20 cellular contexts compared by ENCODE assay signal in the genomic region with DNA sequence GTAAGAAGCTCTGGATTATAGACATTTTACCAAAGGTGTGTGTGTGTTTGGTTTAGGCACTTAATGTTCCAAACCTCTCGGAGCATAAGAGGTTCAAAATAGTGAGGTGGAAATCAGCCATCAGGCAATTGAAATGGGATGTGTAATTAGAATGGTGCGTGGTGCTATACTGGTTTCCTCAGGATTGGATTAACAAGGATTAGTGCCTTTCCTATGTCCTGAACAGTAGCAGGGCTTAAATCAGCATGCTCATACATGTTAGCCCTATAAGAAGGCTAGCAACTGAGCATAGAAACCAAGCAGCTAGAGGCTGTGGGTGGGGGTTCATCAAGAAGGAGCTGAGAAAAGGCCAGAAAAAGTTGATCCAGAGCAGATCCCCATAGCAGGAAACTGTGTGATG.
"Had no signal": no experiment of that assay in that cellular context is flagged by ENCODE, and none has a peak within 500 bp of the region (broad histone marks: within the 10 kb centered on the region; RNA-seq: fewer than 3 reads in every experiment).

No MANE protein-coding gene starts in this region.

- H3K9me3 Mint-ChIP-seq: activated T-helper 2 cell treated with anti-CD3 and anti-CD28 coated beads, Interferon-gamma antibody, Interleukin-2, Interleukin-4, amounts not matched to agents 10 μg/mL and 5 μg/mL and 100 μg/mL, durations not matched to agents 14 hours and 24 hours and 36 hours had no signal

- H3K27me3 Mint-ChIP-seq: activated T-cell treated with anti-CD3 and anti-CD28 coated beads, Interleukin-2, amount 50 U/mL, for 24 hours; naive thymus-derived CD4-positive, alpha-beta T cell; T-cell had no signal

- H3K4me3 ChIP-seq: breast epithelium, colonic mucosa, heart left ventricle, thoracic aorta had no signal

- H3K27me3 ChIP-seq: breast epithelium, colonic mucosa, heart left ventricle had no signal

- FAIRE-seq: astrocyte, TTC549 had no signal

- H3K36me3 Mint-ChIP-seq: activated naive CD8-positive, alpha-beta T cell; naive thymus-derived CD4-positive, alpha-beta T cell; T-cell had no signal

- H3K9me3 ChIP-seq: breast epithelium, colonic mucosa, thoracic aorta had no signal

- H3K27ac Mint-ChIP-seq: activated naive CD8-positive, alpha-beta T cell; activated T-cell treated with anti-CD3 and anti-CD28 coated beads, Interleukin-2, amount 50 U/mL, for 24 hours; activated T-helper 2 cell treated with anti-CD3 and anti-CD28 coated beads, Interferon-gamma antibody, Interleukin-2, Interleukin-4, amounts not matched to agents 10 μg/mL and 5 μg/mL and 100 μg/mL, durations not matched to agents 14 hours and 24 hours and 36 hours; naive thymus-derived CD4-positive, alpha-beta T cell; progenitor cell of endocrine pancreas; T-cell had no signal

- H3K4me1 Mint-ChIP-seq: neural crest cell had no signal

- DNase-seq: activated CD4-positive, alpha-beta T cell treated with anti-CD3 and anti-CD28 coated beads for 1 hour; activated CD4-positive, alpha-beta T cell treated with anti-CD3 and anti-CD28 coated beads, Interleukin-2, amount 50 U/mL, for 1 hour; activated naive CD4-positive, alpha-beta T cell; activated T-cell treated with anti-CD3 and anti-CD28 coated beads, Interleukin-2, amount 50 U/mL, for 24 hours; colonic mucosa; heart left ventricle; mesenchymal stem cell; naive thymus-derived CD4-positive, alpha-beta T cell; retina; stimulated activated CD4-positive, alpha-beta T cell treated with anti-CD3 and anti-CD28 coated beads, Interleukin-4, amount 100 ng/mL, for 24 hours; stimulated activated naive CD4-positive, alpha-beta T cell treated with Interleukin-2 at 50 U/mL for 16 hours; T-cell had no signal

- H3K27ac ChIP-seq: breast epithelium, colonic mucosa, thoracic aorta had no signal

- ATAC-seq: naive thymus-derived CD4-positive, alpha-beta T cell; T-cell had no signal

- H3K4me3 Mint-ChIP-seq: activated naive CD8-positive, alpha-beta T cell; activated T-cell treated with anti-CD3 and anti-CD28 coated beads, Interleukin-2, amount 50 U/mL, for 24 hours; naive thymus-derived CD4-positive, alpha-beta T cell; neural crest cell; T-cell had no signal

- H3K4me1 ChIP-seq: breast epithelium, colonic mucosa had no signal

- H3K36me3 ChIP-seq: breast epithelium, colonic mucosa, heart left ventricle, thoracic aorta had no signal
